In the genomic region with DNA sequence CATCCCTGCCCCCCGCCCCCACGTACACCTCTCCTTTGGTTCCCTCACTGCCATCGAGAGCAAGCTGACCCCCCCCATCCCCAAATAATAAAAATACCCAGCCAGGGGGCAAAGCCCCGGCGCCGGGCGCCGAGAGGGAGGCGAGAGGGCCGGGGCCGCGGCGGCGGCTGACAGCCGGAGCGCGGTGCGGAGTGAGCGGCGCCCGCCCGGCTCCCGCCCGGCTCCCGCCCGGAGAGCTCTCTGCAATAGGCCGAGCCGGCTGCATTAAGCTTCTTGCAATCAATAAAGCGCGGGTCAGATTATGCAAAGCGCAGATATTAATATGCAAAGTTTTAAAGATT, we compare ENCODE assay signal across 8 cellular contexts. TPM values are rescaled to one million over a fixed set of nuclear protein-coding genes. Genes with fewer than 3 reads are reported as not detected.
DNase-seq lines count a peak whose midpoint lies in the region; ATAC-seq and TF ChIP-seq lines count a peak whose summit lies in the region.

No MANE protein-coding gene starts in this region.

- no peaks in the 10 kb centered on the region for H3K9me3 Mint-ChIP-seq in activated naive CD4-positive, alpha-beta T cell treated with anti-CD3 and anti-CD28 coated beads, Interleukin-2, amount 50 U/mL, for 24 hours
- H3K9me3 Mint-ChIP-seq in activated CD8-positive, alpha-beta T cell treated with anti-CD3 and anti-CD28 coated beads, Interleukin-2, amount 10 ng/mL, durations not matched to agents 7 days and 5 days (ENCODE audit: insufficient read depth), result no peaks in the 10 kb centered on the region
- no peaks in the 10 kb centered on the region for H3K9me3 Mint-ChIP-seq in stimulated activated effector memory CD8-positive, alpha-beta T cell treated with anti-CD3 and anti-CD28 coated beads, Interleukin-12 subunit alpha, Interleukin-12 subunit beta, amount 100 ng/mL, for 72 hours

- peak overlapping the region; percentile 62 for H3K4me3 ChIP-seq in hepatocyte

- peak overlapping the region; percentile 98 for H3K4me2 ChIP-seq in hepatocyte

- CTCF ChIA-PET in activated CD8-positive, alpha-beta T cell treated with anti-CD3 and anti-CD28 coated beads, Interleukin-2, amount 10 ng/mL, durations not matched to agents 7 days and 5 days (lab: Charles Lee), result interaction anchor here (1.1 to 2.9 kb wide), 14 partner anchors 9 to 224 kb away, joined by 3 to 30 read pairs (median 5); partner anchors contain the start of genes POU2F2 and ZNF526

- peaks cover 70% of the 10 kb centered on the region for H3K27me3 ChIP-seq in hepatocyte

- no peak overlapping the region for H3K27ac Mint-ChIP-seq in activated naive CD4-positive, alpha-beta T cell treated with anti-CD3 and anti-CD28 coated beads, Interleukin-2, amount 50 U/mL, for 24 hours
- H3K27ac Mint-ChIP-seq in activated CD8-positive, alpha-beta T cell treated with anti-CD3 and anti-CD28 coated beads, Interleukin-2, amount 10 ng/mL, durations not matched to agents 7 days and 5 days, result no peak overlapping the region
- peak overlapping the region; percentile 21 for H3K27ac Mint-ChIP-seq in stimulated activated effector memory CD8-positive, alpha-beta T cell treated with anti-CD3 and anti-CD28 coated beads, Interleukin-12 subunit alpha, Interleukin-12 subunit beta, amount 100 ng/mL, for 72 hours

- H3K9me2 ChIP-seq in hepatocyte (replicated peaks; ENCODE audit: insufficient read depth), result no peaks in the 10 kb centered on the region

- WGBS in hepatocyte (ENCODE audit: low lambda C conversion rate, missing lambda C conversion rate), result 2% methylated on average over 17 of the region's 31 CpGs

- H3K4me1 Mint-ChIP-seq in activated naive CD4-positive, alpha-beta T cell treated with anti-CD3 and anti-CD28 coated beads, Interleukin-2, amount 50 U/mL, for 24 hours, result peaks cover 13% of the 10 kb centered on the region
- H3K4me1 Mint-ChIP-seq in activated CD8-positive, alpha-beta T cell treated with anti-CD3 and anti-CD28 coated beads, Interleukin-2, amount 10 ng/mL, durations not matched to agents 7 days and 5 days (ENCODE audit: low read depth), result peaks cover 15% of the 10 kb centered on the region
- H3K4me1 Mint-ChIP-seq in stimulated activated effector memory CD8-positive, alpha-beta T cell treated with anti-CD3 and anti-CD28 coated beads, Interleukin-12 subunit alpha, Interleukin-12 subunit beta, amount 100 ng/mL, for 72 hours, result peaks cover 19% of the 10 kb centered on the region

- H3K36me3 ChIP-seq in hepatocyte (replicated peaks; ENCODE audit: insufficient read depth, low read depth), result no peaks in the 10 kb centered on the region

- no peaks in the 10 kb centered on the region for H3K79me2 ChIP-seq in hepatocyte

- POLR2A ChIA-PET in activated CD8-positive, alpha-beta T cell treated with anti-CD3 and anti-CD28 coated beads, Interleukin-2, amount 10 ng/mL, durations not matched to agents 7 days and 5 days (lab: Charles Lee), result interaction anchor here (1.0 kb wide), 1 partner anchor 39 kb away, joined by 3 read pairs; no protein-coding TSS in a partner anchor

- H3K27me3 Mint-ChIP-seq in activated naive CD4-positive, alpha-beta T cell treated with anti-CD3 and anti-CD28 coated beads, Interleukin-2, amount 50 U/mL, for 24 hours, result peaks cover 8% of the 10 kb centered on the region
- peaks cover 29% of the 10 kb centered on the region for H3K27me3 Mint-ChIP-seq in activated CD8-positive, alpha-beta T cell treated with anti-CD3 and anti-CD28 coated beads, Interleukin-2, amount 10 ng/mL, durations not matched to agents 7 days and 5 days (ENCODE audit: low read depth)

- H3K4me1 ChIP-seq in hepatocyte (ENCODE audit: insufficient read depth), result peaks cover 3% of the 10 kb centered on the region

- no peaks in the 10 kb centered on the region for H3K36me3 Mint-ChIP-seq in activated naive CD4-positive, alpha-beta T cell treated with anti-CD3 and anti-CD28 coated beads, Interleukin-2, amount 50 U/mL, for 24 hours
- H3K36me3 Mint-ChIP-seq in activated CD8-positive, alpha-beta T cell treated with anti-CD3 and anti-CD28 coated beads, Interleukin-2, amount 10 ng/mL, durations not matched to agents 7 days and 5 days (ENCODE audit: low read depth), result no peaks in the 10 kb centered on the region
- H3K36me3 Mint-ChIP-seq in stimulated activated effector memory CD8-positive, alpha-beta T cell treated with anti-CD3 and anti-CD28 coated beads, Interleukin-12 subunit alpha, Interleukin-12 subunit beta, amount 100 ng/mL, for 72 hours, result no peaks in the 10 kb centered on the region

- TF ChIP-seq CTCF in hepatocyte (IDR thresholded peaks at IDR 0.05; ENCODE audit: poor library complexity), result no peak

- peak overlapping the region; percentile 57 for H2AFZ ChIP-seq in hepatocyte

- ATAC-seq in activated CD8-positive, alpha-beta T cell treated with anti-CD3 and anti-CD28 coated beads, Interleukin-2, amount 10 ng/mL, durations not matched to agents 7 days and 5 days, result peak; percentile 62
- ATAC-seq in stimulated activated effector memory CD8-positive, alpha-beta T cell treated with anti-CD3 and anti-CD28 coated beads, Interleukin-12 subunit alpha, Interleukin-12 subunit beta, amount 100 ng/mL, for 72 hours, result peak; percentile 69
- ATAC-seq in GM21717 (IDR thresholded peaks at IDR 0.05; ENCODE audit: unreplicated experiment), result no peak

- no peaks in the 10 kb centered on the region for H4K20me1 ChIP-seq in hepatocyte (ENCODE audit: insufficient read depth, poor library complexity, severe bottlenecking)

- DNase-seq in activated naive CD4-positive, alpha-beta T cell (lab: John Stamatoyannopoulos, UW), result no peak
- DNase-seq in activated CD8-positive, alpha-beta T cell treated with anti-CD3 and anti-CD28 coated beads, Interleukin-2, amount 10 ng/mL, durations not matched to agents 7 days and 5 days, result no peak
- no peak for DNase-seq in hepatocyte (ENCODE audit: low spot score)
- peak; percentile 29 to 67 for DNase-seq in stimulated activated effector memory CD8-positive, alpha-beta T cell treated with anti-CD3 and anti-CD28 coated beads, Interleukin-12 subunit alpha, Interleukin-12 subunit beta, amount 100 ng/mL, for 72 hours (ENCODE audit: low spot score in 2 of 2)
- DNase-seq in kidney glomerular epithelial cell (lab: John Stamatoyannopoulos, UW), result no peak
- DNase-seq in NCI-H2227 (lab: John Stamatoyannopoulos, UW; ENCODE audit: unreplicated experiment), result no peak

- H3K4me3 Mint-ChIP-seq in activated naive CD4-positive, alpha-beta T cell treated with anti-CD3 and anti-CD28 coated beads, Interleukin-2, amount 50 U/mL, for 24 hours, result peak overlapping the region; percentile 85
- H3K4me3 Mint-ChIP-seq in activated CD8-positive, alpha-beta T cell treated with anti-CD3 and anti-CD28 coated beads, Interleukin-2, amount 10 ng/mL, durations not matched to agents 7 days and 5 days, result peak overlapping the region; percentile 78
- no peak overlapping the region for H3K4me3 Mint-ChIP-seq in stimulated activated effector memory CD8-positive, alpha-beta T cell treated with anti-CD3 and anti-CD28 coated beads, Interleukin-12 subunit alpha, Interleukin-12 subunit beta, amount 100 ng/mL, for 72 hours

- no peak overlapping the region for H3K27ac ChIP-seq in hepatocyte

- no peaks in the 10 kb centered on the region for H3K9me3 ChIP-seq in hepatocyte (ENCODE audit: low read depth)

RNA-seq across cellular contexts. Expression of gene DEDD2, which starts 40.9 kb away (rescaled TPM):
- total RNA-seq in activated CD8-positive, alpha-beta T cell treated with anti-CD3 and anti-CD28 coated beads, Interleukin-2, amount 10 ng/mL, durations not matched to agents 7 days and 5 days, result 10 to 100 TPM; 31.8 to 36.0 TPM
- 34.2 and 38.6 TPM in 2 replicates for total RNA-seq in hepatocyte
- 37.8 and 38.6 TPM in 2 replicates for polyA plus RNA-seq in hepatocyte

RNA-seq across cellular contexts. Expression of gene ZNF526, which starts 43.5 kb away (rescaled TPM):
- 10 to 100 TPM; 19.5 to 21.5 TPM for total RNA-seq in activated CD8-positive, alpha-beta T cell treated with anti-CD3 and anti-CD28 coated beads, Interleukin-2, amount 10 ng/mL, durations not matched to agents 7 days and 5 days
- total RNA-seq in hepatocyte, result 4.9 and 5.1 TPM in 2 replicates
- polyA plus RNA-seq in hepatocyte, result 8.6 and 9.7 TPM in 2 replicates

RNA-seq across cellular contexts. Expression of gene POU2F2, which starts 44.4 kb away (rescaled TPM):
- total RNA-seq in activated CD8-positive, alpha-beta T cell treated with anti-CD3 and anti-CD28 coated beads, Interleukin-2, amount 10 ng/mL, durations not matched to agents 7 days and 5 days, result 10 to 100 TPM; 15.7 to 16.3 TPM
- 0.16 TPM in 1 of 2 replicates, not detected in the other for total RNA-seq in hepatocyte
- 0.15 and 0.52 TPM in 2 replicates for polyA plus RNA-seq in hepatocyte

Comparison
In these comparisons a context has a peak if more than half of its experiments do, and no peak if none do; other contexts are left out.
1. DNase-seq: peak in stimulated activated effector memory CD8-positive, alpha-beta T cell treated with anti-CD3 and anti-CD28 coated beads, Interleukin-12 subunit alpha, Interleukin-12 subunit beta, amount 100 ng/mL, for 72 hours (2 of 2); none in activated naive CD4-positive, alpha-beta T cell (0 of 4), activated CD8-positive, alpha-beta T cell treated with anti-CD3 and anti-CD28 coated beads, Interleukin-2, amount 10 ng/mL, durations not matched to agents 7 days and 5 days (single experiment), hepatocyte (single experiment), kidney glomerular epithelial cell (single experiment) and NCI-H2227 (single experiment).
2. RNA of gene POU2F2, which starts 44.4 kb away (total RNA-seq): 15.7 to 16.3 TPM in activated CD8-positive, alpha-beta T cell treated with anti-CD3 and anti-CD28 coated beads, Interleukin-2, amount 10 ng/mL, durations not matched to agents 7 days and 5 days; 0.16 TPM in hepatocyte; every median in the first group is over 10 times any median in the second.